In the genomic region with DNA sequence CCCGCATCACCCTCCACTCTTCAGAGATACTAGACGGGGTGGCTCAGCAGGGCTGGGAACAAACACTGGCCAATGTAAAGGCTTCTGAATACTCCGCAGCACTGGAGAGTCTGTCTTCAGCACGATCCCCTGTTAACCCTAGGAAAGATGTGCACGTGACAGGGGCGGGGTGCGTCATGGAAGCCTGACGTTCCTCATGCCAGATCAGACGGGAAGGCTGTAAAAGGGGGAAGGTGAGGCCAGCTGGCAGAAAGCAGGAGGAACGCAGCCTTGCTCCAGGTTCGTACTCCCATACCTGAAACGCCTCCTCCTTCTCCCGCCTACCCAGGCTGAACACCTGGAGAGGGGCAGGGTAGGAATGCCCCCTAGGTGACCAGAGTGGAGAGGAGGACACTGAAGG, we compare ENCODE assay signal across 21 cellular contexts. TPM values are rescaled to one million over a fixed set of nuclear protein-coding genes. Genes with fewer than 3 reads are reported as not detected.
"Had no signal": no experiment of that assay in that cellular context is flagged by ENCODE, and none has a peak within 500 bp of the region (broad histone marks: within the 10 kb centered on the region; RNA-seq: fewer than 3 reads in every experiment).

No MANE protein-coding gene starts in this region.

- ATAC-seq: gastrocnemius medialis, left ventricle myocardium superior, sciatic nerve, T-helper 17 cell had no signal

- DNase-seq: activated CD4-positive, alpha-beta memory T cell treated with anti-CD3 and anti-CD28 coated beads, Interleukin-2, amount 10 ng/mL, durations not matched to agents 7 days and 5 days; activated CD4-positive, alpha-beta T cell treated with anti-CD3 and anti-CD28 coated beads for 48 hours; activated effector memory CD4-positive, alpha-beta T cell treated with anti-CD3 and anti-CD28 coated beads, Interleukin-2, amount 50 U/mL, for 16 hours; activated naive CD4-positive, alpha-beta T cell treated with anti-CD3 and anti-CD28 coated beads, Interleukin-2, amount 10 ng/mL, durations not matched to agents 7 days and 5 days; amygdala; cortex of kidney; endodermal cell; esophagus squamous epithelium; gastrocnemius medialis; hypothalamus; left ventricle myocardium superior; naive B cell; occipital lobe; stimulated activated CD4-positive, alpha-beta T cell treated with anti-CD3 and anti-CD28 coated beads, Interleukin-4, amount 100 ng/mL, for 1 hour; stimulated activated naive CD4-positive, alpha-beta T cell; T-helper 17 cell had no signal

- H3K36me3 ChIP-seq: esophagus squamous epithelium, gastrocnemius medialis had no signal

- H3K27ac ChIP-seq: esophagus squamous epithelium, gastrocnemius medialis had no signal

- H3K4me2 ChIP-seq: smooth muscle cell had no signal

- H3K4me3 ChIP-seq: esophagus squamous epithelium, gastrocnemius medialis, smooth muscle cell had no signal

- H3K9me3 ChIP-seq: esophagus squamous epithelium, gastrocnemius medialis had no signal

RNA-seq across cellular contexts. Expression of gene FFAR2, which starts 18.4 kb away (rescaled TPM):
- total RNA-seq: activated CD4-positive, alpha-beta memory T cell treated with anti-CD3 and anti-CD28 coated beads, Interleukin-2, amount 10 ng/mL, durations not matched to agents 7 days and 5 days; bronchial epithelial cell; endodermal cell; gastrocnemius medialis; smooth muscle cell had no signal
- polyA plus RNA-seq: neural cell, smooth muscle cell had no signal

RNA-seq across cellular contexts. Expression of gene GPR42, which starts 58.8 kb away (rescaled TPM):
- total RNA-seq: bronchial epithelial cell, endodermal cell, esophagus squamous epithelium, gastrocnemius medialis, left ventricle myocardium superior, occipital lobe, smooth muscle cell, ureter had no signal
- polyA plus RNA-seq: neural cell, smooth muscle cell had no signal
